Comparison of ENCODE assay signal across 8 cellular contexts in the genomic region with DNA sequence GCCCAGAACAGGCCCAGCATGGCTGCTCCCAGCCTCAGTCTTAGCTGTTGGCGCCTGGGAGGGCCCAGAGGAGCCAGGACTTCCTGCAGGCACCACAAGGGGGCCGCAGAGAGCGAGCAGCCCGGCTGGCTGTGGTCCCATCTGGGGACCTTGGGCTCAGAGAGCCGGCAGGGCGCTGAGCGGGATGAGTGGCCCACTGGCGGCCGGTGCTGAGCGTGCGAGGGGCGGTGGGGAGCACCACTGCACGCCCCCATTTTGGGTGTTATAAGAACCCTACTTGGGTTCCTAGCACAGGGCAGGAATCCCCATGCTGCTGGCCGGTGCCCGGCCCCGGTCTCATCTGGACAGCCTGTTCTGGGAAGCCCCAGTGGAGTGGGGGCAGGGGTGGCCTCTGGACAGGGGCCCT. TPM values are rescaled to one million over a fixed set of nuclear protein-coding genes. Genes with fewer than 3 reads are reported as not detected.
DNase-seq lines count a peak whose midpoint lies in the region; ATAC-seq, FAIRE-seq and TF ChIP-seq lines count a peak whose summit lies in the region.

No MANE protein-coding gene starts in this region.

- peak; percentile 88 for ATAC-seq in Right ventricle myocardium inferior
- peak; percentile 90 for ATAC-seq in upper lobe of right lung

- intact Hi-C loops in Right ventricle myocardium inferior (cut with DNase I), result loop anchor here (1.0 to 5.0 kb wide), 3 partner anchors 26 to 76 kb away; a partner anchor contains a TSS
- intact Hi-C loops in upper lobe of right lung (cut with DNase I), result no loop called here

- CTCF ChIA-PET in activated naive CD4-positive, alpha-beta T cell treated with anti-CD3 and anti-CD28 coated beads, Interleukin-2, amount 10 ng/mL, durations not matched to agents 7 days and 5 days (lab: Charles Lee), result interaction anchor here (0.6 to 1.9 kb wide), 7 partner anchors 9 to 104 kb away, joined by 3 to 6 read pairs (median 4); no protein-coding TSS in a partner anchor

- FAIRE-seq in H54 (lab: Jason Lieb, UNC), result no peak

- H3K9me3 ChIP-seq in SJCRH30 (replicated peaks) (no peaks in the 10 kb centered on the region), upper lobe of right lung (no peaks in the 10 kb centered on the region)

- H3K4me3 ChIP-seq in SJCRH30, result no peak overlapping the region
- H3K4me3 ChIP-seq in upper lobe of right lung, result no peak overlapping the region

- no peaks in the 10 kb centered on the region for H3K9me3 Mint-ChIP-seq in activated naive CD4-positive, alpha-beta T cell treated with anti-CD3 and anti-CD28 coated beads, Interleukin-2, amount 10 ng/mL, durations not matched to agents 7 days and 5 days
- H3K9me3 Mint-ChIP-seq in progenitor cell of endocrine pancreas (ENCODE audit: low read depth), result no peaks in the 10 kb centered on the region

- TF ChIP-seq CTCF in progenitor cell of endocrine pancreas (IDR thresholded peaks at IDR 0.05; ENCODE audit: unreplicated experiment) (peak; percentile 72), upper lobe of right lung (IDR thresholded peaks at IDR 0.05) (peak; percentile 91)

- peaks cover 2% of the 10 kb centered on the region for H3K36me3 Mint-ChIP-seq in activated naive CD4-positive, alpha-beta T cell treated with anti-CD3 and anti-CD28 coated beads, Interleukin-2, amount 10 ng/mL, durations not matched to agents 7 days and 5 days
- H3K36me3 Mint-ChIP-seq in progenitor cell of endocrine pancreas (ENCODE audit: insufficient read depth), result peaks cover 8% of the 10 kb centered on the region

- H3K27me3 ChIP-seq in SJCRH30 (no peaks in the 10 kb centered on the region), upper lobe of right lung (no peaks in the 10 kb centered on the region)

- H3K27me3 Mint-ChIP-seq in activated naive CD4-positive, alpha-beta T cell treated with anti-CD3 and anti-CD28 coated beads, Interleukin-2, amount 10 ng/mL, durations not matched to agents 7 days and 5 days, result no peaks in the 10 kb centered on the region
- H3K27me3 Mint-ChIP-seq in progenitor cell of endocrine pancreas, result no peaks in the 10 kb centered on the region

- DNase-seq in Ammon's horn (ENCODE audit: low spot score) (peak; percentile 76), H54 (ENCODE audit: insufficient read length, low spot score) (peak; percentile 75), SJCRH30 (peak; percentile 43 to 61), Right ventricle myocardium inferior (ENCODE audit: missing footprints) (peak; percentile 88), progenitor cell of endocrine pancreas (ENCODE audit: low spot score, unreplicated experiment) (peak; percentile 42), upper lobe of right lung (peak; percentile 84), NOMO-1 treated with dmso at 0.1 percent for 144 hours (lab: John Stamatoyannopoulos, UW; ENCODE audit: unreplicated experiment) (no peak)
- peak; percentile 73 for DNase-seq in activated naive CD4-positive, alpha-beta T cell treated with anti-CD3 and anti-CD28 coated beads, Interleukin-2, amount 10 ng/mL, durations not matched to agents 7 days and 5 days

- H3K36me3 ChIP-seq in SJCRH30 (peaks cover 32% of the 10 kb centered on the region), upper lobe of right lung (peaks cover 32% of the 10 kb centered on the region)

- no peak for TF ChIP-seq POLR2A in H54 (IDR thresholded peaks at IDR 0.05; ENCODE audit: low read depth, low read length)

- no peak overlapping the region for H3K4me3 Mint-ChIP-seq in activated naive CD4-positive, alpha-beta T cell treated with anti-CD3 and anti-CD28 coated beads, Interleukin-2, amount 10 ng/mL, durations not matched to agents 7 days and 5 days
- no peak overlapping the region for H3K4me3 Mint-ChIP-seq in progenitor cell of endocrine pancreas (ENCODE audit: low read depth)

- no peak overlapping the region for H3K27ac ChIP-seq in SJCRH30
- H3K27ac ChIP-seq in upper lobe of right lung, result no peak overlapping the region

- H3K4me1 ChIP-seq in SJCRH30 (peaks cover 21% of the 10 kb centered on the region), upper lobe of right lung (peaks cover 5% of the 10 kb centered on the region)

- no peak overlapping the region for H3K27ac Mint-ChIP-seq in activated naive CD4-positive, alpha-beta T cell treated with anti-CD3 and anti-CD28 coated beads, Interleukin-2, amount 10 ng/mL, durations not matched to agents 7 days and 5 days
- H3K27ac Mint-ChIP-seq in progenitor cell of endocrine pancreas, result no peak overlapping the region

- no peaks in the 10 kb centered on the region for H3K4me1 Mint-ChIP-seq in activated naive CD4-positive, alpha-beta T cell treated with anti-CD3 and anti-CD28 coated beads, Interleukin-2, amount 10 ng/mL, durations not matched to agents 7 days and 5 days
- no peaks in the 10 kb centered on the region for H3K4me1 Mint-ChIP-seq in progenitor cell of endocrine pancreas (ENCODE audit: low read depth)

RNA-seq across cellular contexts. Expression of a gene that starts 25.9 kb away (rescaled TPM):
- total RNA-seq in SJCRH30 (2014; rRNA removed; shearing (Covaris generic)), result 68.2 and 71.7 TPM in 2 replicates
- total RNA-seq in Right ventricle myocardium inferior (1,081 TPM), progenitor cell of endocrine pancreas (17.0 and 19.6 TPM in 2 replicates), upper lobe of right lung (191 TPM)

RNA-seq across cellular contexts. Expression of a gene that starts 29.1 kb away (rescaled TPM):
- 91.7 and 117 TPM in 2 replicates for total RNA-seq in SJCRH30 (2014; rRNA removed; shearing (Covaris generic))
- total RNA-seq in Right ventricle myocardium inferior (192 TPM), progenitor cell of endocrine pancreas (227 and 238 TPM in 2 replicates), upper lobe of right lung (74.8 TPM)

RNA-seq across cellular contexts. Expression of a gene that starts 38.0 kb away (rescaled TPM):
- total RNA-seq in SJCRH30 (2014; rRNA removed; shearing (Covaris generic)), result 0.14 TPM in 1 of 2 replicates, not detected in the other
- total RNA-seq in Right ventricle myocardium inferior (82.0 TPM), progenitor cell of endocrine pancreas (5.1 TPM in 2 replicates), upper lobe of right lung (96.2 TPM)

RNA-seq across cellular contexts. Expression of a gene that starts 42.3 kb away (rescaled TPM):
- total RNA-seq in SJCRH30 (2014; rRNA removed; shearing (Covaris generic)), result 30.9 and 37.4 TPM in 2 replicates
- total RNA-seq in Right ventricle myocardium inferior (6.4 TPM), progenitor cell of endocrine pancreas (20.5 and 20.8 TPM in 2 replicates), upper lobe of right lung (7.9 TPM)

RNA-seq across cellular contexts. Expression of a gene that starts 50.4 kb away (rescaled TPM):
- total RNA-seq in SJCRH30 (2014; rRNA removed; shearing (Covaris generic)), result 0.06 and 0.20 TPM in 2 replicates
- 2.4 TPM for total RNA-seq in Right ventricle myocardium inferior
- total RNA-seq in progenitor cell of endocrine pancreas, result 2.4 and 3.5 TPM in 2 replicates
- 3.2 TPM for total RNA-seq in upper lobe of right lung

Comparison
In these comparisons a context has a peak if more than half of its experiments do, and no peak if none do; other contexts are left out.
1. RNA of a gene that starts 38.0 kb away (total RNA-seq): 96.2 TPM in upper lobe of right lung (single experiment) and 82.0 TPM in Right ventricle myocardium inferior (single experiment); 5.1 TPM in progenitor cell of endocrine pancreas and 0.14 TPM in SJCRH30; every median in the first group is over 10 times any median in the second.